25 cellular contexts compared by ENCODE assay signal in the genomic region with DNA sequence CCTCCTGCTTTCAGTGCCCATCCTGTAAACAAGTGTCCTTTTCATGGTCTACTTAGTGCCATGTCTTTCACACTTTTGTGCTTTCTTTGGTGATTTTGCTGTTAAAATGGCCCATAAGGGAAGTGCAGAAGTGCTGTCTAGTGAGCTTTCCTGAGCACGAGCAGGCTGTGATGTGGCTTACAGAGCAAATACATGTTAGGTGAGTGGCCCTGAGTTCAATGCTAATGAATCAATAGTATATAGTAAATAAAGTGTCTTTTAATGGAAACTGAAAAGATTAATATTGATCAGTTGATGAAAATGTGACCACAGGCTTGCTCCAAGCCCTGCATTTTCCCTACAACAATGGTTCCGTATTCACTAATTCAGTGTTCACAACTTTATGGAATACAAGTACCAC. TPM values are rescaled to one million over a fixed set of nuclear protein-coding genes. Genes with fewer than 3 reads are reported as not detected.
DNase-seq lines count a peak whose midpoint lies in the region; ATAC-seq and TF ChIP-seq lines count a peak whose summit lies in the region.
"Had no signal": no experiment of that assay in that cellular context is flagged by ENCODE, and none has a peak within 500 bp of the region (broad histone marks: within the 10 kb centered on the region; RNA-seq: fewer than 3 reads in every experiment).

No MANE protein-coding gene starts in this region.

- H3K36me3 ChIP-seq in GM23338 (ENCODE audit: insufficient read depth) (no peaks in the 10 kb centered on the region), adrenal gland (replicated peaks in 1 of 2) (peaks cover 0 to 32% of the 10 kb centered on the region in 2 donors), neuronal stem cell (replicated peaks in 1 of 2; ENCODE audit: control insufficient read depth in 2 of 2, insufficient read depth in 2 of 2, low read length in 2 of 2) (no peaks in the 10 kb centered on the region), testis (ENCODE audit: low read depth, missing control alignments) (no peaks in the 10 kb centered on the region)

- no peaks in the 10 kb centered on the region for H3K9me2 ChIP-seq in GM23338 (ENCODE audit: insufficient read depth)

- no peak overlapping the region for H3K18ac ChIP-seq in neuronal stem cell (ENCODE audit: low read length)

- H4K20me1 ChIP-seq in GM23338 (replicated peaks; ENCODE audit: insufficient read depth): no peaks in the 10 kb centered on the region

- H3K9me3 ChIP-seq in adrenal gland (replicated peaks in 1 of 3): no peaks in the 10 kb centered on the region
- H3K9me3 ChIP-seq in neuronal stem cell (replicated peaks in 1 of 2; ENCODE audit: control insufficient read depth in 2 of 2, insufficient read depth in 1 of 2, low read depth in 1 of 2, low read length in 2 of 2): no peaks in the 10 kb centered on the region
- H3K9me3 ChIP-seq in testis: no peaks in the 10 kb centered on the region
- H3K9me3 ChIP-seq: heart left ventricle, neutrophil had no signal

- no peaks in the 10 kb centered on the region for H3K36me3 Mint-ChIP-seq in GM23338 (ENCODE audit: low read depth)

- H3K27ac ChIP-seq in GM23338 (ENCODE audit: low read depth) (0 out of 2 replicates have a peak overlapping the region, but pooled peaks have one; percentile 69), adrenal gland (peak overlapping the region; percentile 6 to 100 (median 98)), neuronal stem cell (replicated peaks; ENCODE audit: low read length) (no peak overlapping the region), testis (peak overlapping the region; percentile 15 to 88)
- H3K27ac ChIP-seq: neutrophil had no signal

- no peak overlapping the region for H3K14ac ChIP-seq in neuronal stem cell (ENCODE audit: low read length)

- no peaks in the 10 kb centered on the region for H3F3A ChIP-seq in GM23338 (replicated peaks; ENCODE audit: low read depth)

- H3K4me3 ChIP-seq in GM23338: no peak overlapping the region
- H3K4me3 ChIP-seq in adrenal gland: peak overlapping the region in 1 of 4 donors; percentile 3
- no peak overlapping the region for H3K4me3 ChIP-seq in neuronal stem cell (ENCODE audit: low read length in 2 of 2)
- no peak overlapping the region for H3K4me3 ChIP-seq in testis
- H3K4me3 ChIP-seq: heart left ventricle had no signal

- H2BK120ac ChIP-seq in neuronal stem cell (ENCODE audit: low read depth, low read length): no peak overlapping the region

- WGBS in adrenal gland, 4 donors: 75 to 83% (median 81%) methylated on average over 2 of the region's 2 CpGs
- no CpG with 5 or more reads among the region's 2 CpGs for WGBS in neuronal stem cell (ENCODE audit: extremely low coverage in 2 of 2, insufficient read length in 2 of 2, insufficient replicate concordance in 1 of 2), 2 donors
- WGBS in testis, 2 donors: 87 to 91% methylated on average over 2 of the region's 2 CpGs

- intact Hi-C loops in adrenal gland (cut with DNase I) (no loop called here), testis (cut with DNase I; ENCODE audit: low total_unique reads) (no loop called here)

- no peak overlapping the region for H2BK12ac ChIP-seq in neuronal stem cell (ENCODE audit: low read length)

- TF ChIP-seq POLR2A in adrenal gland (IDR thresholded peaks at IDR 0.05) (no peak), testis (IDR thresholded peaks at IDR 0.05) (no peak)

- peak overlapping the region; percentile 74 for H4K8ac ChIP-seq in neuronal stem cell (ENCODE audit: low read depth, low read length)

- H3K4me1 ChIP-seq in GM23338 (ENCODE audit: insufficient read depth) (peaks cover 32% of the 10 kb centered on the region), adrenal gland (replicated peaks in 1 of 2) (peaks cover 59 to 96% of the 10 kb centered on the region in 2 donors), neuronal stem cell (ENCODE audit: control insufficient read depth in 2 of 2, insufficient read depth in 1 of 2, low read depth in 1 of 2, low read length in 2 of 2) (peaks cover 7 to 12% of the 10 kb centered on the region in 2 donors), testis (peaks cover 59% of the 10 kb centered on the region)

- peaks cover 51% of the 10 kb centered on the region for H3K4me1 Mint-ChIP-seq in GM23338

- no peak overlapping the region for H3K4me3 Mint-ChIP-seq in GM23338
- H3K4me3 Mint-ChIP-seq: activated T-cell treated with anti-CD3 and anti-CD28 coated beads, Interleukin-2, amount 50 U/mL, for 72 hours; stimulated activated naive CD8-positive, alpha-beta T cell treated with anti-CD3 and anti-CD28 coated beads, Interleukin-15, amount 100 ng/mL, for 72 hours had no signal

- no peak for TF ChIP-seq CTCF in GM23338 (conservative IDR thresholded peaks at IDR 0.05; ENCODE audit: low read depth in 2 of 2)
- no peak for TF ChIP-seq CTCF in adrenal gland (IDR thresholded peaks at IDR 0.05)
- TF ChIP-seq CTCF in testis (IDR thresholded peaks at IDR 0.05): no peak

- H3K4me2 ChIP-seq in GM23338 (no peak overlapping the region), neuronal stem cell (ENCODE audit: insufficient read depth, low read length, poor library complexity, severe bottlenecking) (no peak overlapping the region)

- peaks cover 5% of the 10 kb centered on the region for H3K27me3 Mint-ChIP-seq in GM23338 (ENCODE audit: insufficient read depth, low read depth, poor library complexity)

- no peak overlapping the region for H2AFZ ChIP-seq in GM23338
- H2AFZ ChIP-seq in neuronal stem cell (ENCODE audit: low read length): no peak overlapping the region

- no peak overlapping the region for H2BK5ac ChIP-seq in neuronal stem cell (ENCODE audit: low read length)

- no peaks in the 10 kb centered on the region for H3K79me1 ChIP-seq in neuronal stem cell (ENCODE audit: low read depth, low read length)

- H3K23ac ChIP-seq in neuronal stem cell (ENCODE audit: low read depth, low read length, poor library complexity): no peak overlapping the region

- no peak overlapping the region for H4K91ac ChIP-seq in neuronal stem cell (ENCODE audit: low read depth, low read length, poor library complexity)

- 0 out of 2 replicates have a peak, but pooled peaks cover 5% of the 10 kb centered on the region for H3K79me2 ChIP-seq in GM23338 (replicated peaks; ENCODE audit: insufficient read depth)

- ATAC-seq in GM23338 (no peak), HG03439 (IDR thresholded peaks at IDR 0.05; ENCODE audit: unreplicated experiment) (no peak)
- ATAC-seq: activated T-cell treated with anti-CD3 and anti-CD28 coated beads, Interleukin-2, amount 50 U/mL, for 72 hours; heart left ventricle; stimulated activated naive CD8-positive, alpha-beta T cell treated with anti-CD3 and anti-CD28 coated beads, Interleukin-15, amount 100 ng/mL, for 72 hours had no signal

- H3K4ac ChIP-seq in neuronal stem cell (ENCODE audit: low read length): no peak overlapping the region

- H3K9me3 Mint-ChIP-seq in GM23338: no peaks in the 10 kb centered on the region; the same call in 2 of the 3 replicates
- H3K9me3 Mint-ChIP-seq: activated T-cell treated with anti-CD3 and anti-CD28 coated beads, Interleukin-2, amount 50 U/mL, for 72 hours; stimulated activated naive CD8-positive, alpha-beta T cell treated with anti-CD3 and anti-CD28 coated beads, Interleukin-15, amount 100 ng/mL, for 72 hours had no signal

- H3K9ac ChIP-seq in neuronal stem cell (ENCODE audit: low read depth, low read length, poor library complexity): peak overlapping the region; percentile 56

- no peak for DNase-seq in GM23338 (ENCODE audit: low spot score)
- DNase-seq in adrenal gland: no peak
- DNase-seq in neuronal stem cell (ENCODE audit: low spot score): no peak
- DNase-seq in testis: no peak
- no peak for DNase-seq in NCI-H226
- no peak for DNase-seq in HUDEP-2 (lab: John Stamatoyannopoulos, UW; ENCODE audit: unreplicated experiment in 76 of 76)
- DNase-seq in NCI-H1417 treated with DMSO at 0.1 percent for 48 hours (lab: John Stamatoyannopoulos, UW): no peak
- DNase-seq: activated CD4-positive, alpha-beta T cell treated with anti-CD3 and anti-CD28 coated beads, Interleukin-2, amount 50 U/mL, for 4 hours; activated naive CD4-positive, alpha-beta T cell treated with Interleukin-2 at 50 U/mL for 16 hours; activated T-cell treated with anti-CD3 and anti-CD28 coated beads, Interleukin-2, amount 50 U/mL, for 72 hours; amniotic stem cell; C1 segment of cervical spinal cord; DMS79; HCEC 1CT; heart left ventricle; Karpas-422; kidney glomerular epithelial cell; mammary epithelial cell; NCI-H1694; NCI-H2171; NCI-H524 treated with DMSO at 0.1 percent for 48 hours; stimulated activated naive CD8-positive, alpha-beta T cell treated with anti-CD3 and anti-CD28 coated beads, Interleukin-15, amount 100 ng/mL, for 72 hours; T-helper 9 cell had no signal

- no peak overlapping the region for H2BK15ac ChIP-seq in neuronal stem cell (ENCODE audit: low read length)

- H2AK5ac ChIP-seq in neuronal stem cell (ENCODE audit: low read depth, low read length): no peak overlapping the region

- peaks cover 10% of the 10 kb centered on the region for H3K27me3 ChIP-seq in GM23338 (ENCODE audit: insufficient read depth)
- H3K27me3 ChIP-seq in adrenal gland: no peaks in the 10 kb centered on the region
- H3K27me3 ChIP-seq in neuronal stem cell (ENCODE audit: control insufficient read depth in 3 of 3, insufficient read depth in 3 of 3, low read depth in 1 of 3, low read length in 3 of 3): peaks cover 0 to 14% (median 2%) of the 10 kb centered on the region in 3 experiments
- H3K27me3 ChIP-seq in testis: no peaks in the 10 kb centered on the region
- H3K27me3 ChIP-seq: heart left ventricle, neutrophil had no signal

- no peak overlapping the region for H3K27ac Mint-ChIP-seq in GM23338
- H3K27ac Mint-ChIP-seq: activated T-cell treated with anti-CD3 and anti-CD28 coated beads, Interleukin-2, amount 50 U/mL, for 72 hours; stimulated activated naive CD8-positive, alpha-beta T cell treated with anti-CD3 and anti-CD28 coated beads, Interleukin-15, amount 100 ng/mL, for 72 hours had no signal

TF ChIP-seq in GM23338, 12 proteins besides CTCF, POLR2A, EP300 and RAD21:
- no peak for TF ChIP-seq JUNB (IDR thresholded peaks at IDR 0.05; ENCODE audit: unreplicated experiment)
- no peak for TF ChIP-seq EZH2 (IDR thresholded peaks at IDR 0.05; ENCODE audit: low read depth, unreplicated experiment)
- no peak for TF ChIP-seq NANOG (IDR thresholded peaks at IDR 0.05; ENCODE audit: borderline replicate concordance)

RNA-seq across cellular contexts. Expression of a gene that starts 5.7 kb away (rescaled TPM):
- total RNA-seq in GM23338 (2014; rRNA removed; shearing (Covaris generic)): 8.3 and 9.1 TPM in 2 replicates
- 5.8 and 5.9 TPM in 2 replicates for polyA plus RNA-seq in GM23338 (2016; fragmentation: Nextera tagmentation; extraction: Ambion mirVana)
- total RNA-seq in adrenal gland: 100 to 1,000 TPM; 134 to 830 (median 180) TPM
- 1,000 to 10,000 TPM in 1 of 3 donors, 100 to 1,000 TPM in 2; 119 to 1,158 (median 135) TPM for polyA plus RNA-seq in adrenal gland
- 6.1 TPM for polyA plus RNA-seq in neuronal stem cell (2013, experiment 1 of 2)
- 6.0 TPM for polyA plus RNA-seq in neuronal stem cell (2013, experiment 2 of 2)
- total RNA-seq in testis: 100 to 1,000 TPM; 102 to 126 TPM
- 86.7 TPM for polyA plus RNA-seq in testis (ENCODE audit: insufficient read depth, low read depth, low replicate concordance)

Comparison
In these comparisons a context has a peak if more than half of its experiments do, and no peak if none do; other contexts are left out.
1. RNA of a gene that starts 5.7 kb away (total RNA-seq): 134 to 830 TPM in adrenal gland and 102 to 126 TPM in testis; 8.3 to 9.1 TPM in GM23338; every median in the first group is over 10 times any median in the second.